24 cellular contexts compared by ENCODE assay signal in genomic region chr14:22456421-22456820, GRCh38.
DNase-seq lines count a peak whose midpoint lies in the region; ATAC-seq and TF ChIP-seq lines count a peak whose summit lies in the region.
"Had no signal": no experiment of that assay in that cellular context is flagged by ENCODE, and none has a peak within 500 bp of the region (broad histone marks: within the 10 kb centered on the region; RNA-seq: fewer than 3 reads in every experiment).

No MANE protein-coding gene starts in this region.

- no peaks in the 10 kb centered on the region for H3K27me3 Mint-ChIP-seq in activated CD8-positive, alpha-beta memory T cell treated with anti-CD3 and anti-CD28 coated beads, Interleukin-2, amount 10 ng/mL, durations not matched to agents 7 days and 5 days
- no peaks in the 10 kb centered on the region for H3K27me3 Mint-ChIP-seq in natural killer cell (ENCODE audit: low read depth in 2 of 2)
- H3K27me3 Mint-ChIP-seq: B cell had no signal

- no peaks in the 10 kb centered on the region for H3K9me3 Mint-ChIP-seq in activated CD8-positive, alpha-beta memory T cell treated with anti-CD3 and anti-CD28 coated beads, Interleukin-2, amount 10 ng/mL, durations not matched to agents 7 days and 5 days (ENCODE audit: low read depth)
- H3K9me3 Mint-ChIP-seq in natural killer cell = no peaks in the 10 kb centered on the region
- H3K9me3 Mint-ChIP-seq: H9, HFFc6, IgD-negative memory B cell had no signal

- H3K27me3 ChIP-seq in DND-41 (ENCODE audit: insufficient read depth, low read length, poor library complexity) = no peaks in the 10 kb centered on the region
- H3K27me3 ChIP-seq: MG63 had no signal

- TF ChIP-seq CTCF in DND-41 (IDR thresholded peaks at IDR 0.05; ENCODE audit: borderline replicate concordance, extremely low read depth, low read length, poor library complexity, severe bottlenecking) (no peak), NB4 (IDR thresholded peaks at IDR 0.05; ENCODE audit: low read depth, low read length) (no peak), natural killer cell (IDR thresholded peaks at IDR 0.05) (no peak)

- H3K4me3 ChIP-seq in DND-41 (ENCODE audit: low read depth in 1 of 2, low read length in 2 of 2) (no peak overlapping the region; a peak in 1 of 4 replicates), NB4 (ENCODE audit: low read depth, low read length) (peak overlapping the region; percentile 34)
- H3K4me3 ChIP-seq: A549, GM12878, GM23248, MG63 had no signal

- H3K4me1 ChIP-seq in DND-41 (ENCODE audit: insufficient read depth, low read length) = peaks cover 99% of the 10 kb centered on the region
- H3K4me1 ChIP-seq: A549 had no signal

- no peaks in the 10 kb centered on the region for H4K20me1 ChIP-seq in DND-41 (ENCODE audit: insufficient read depth, low read length)

- intact Hi-C loops in natural killer cell (cut with micrococcal nuclease) = no loop called here
- intact Hi-C loops in left ventricle myocardium superior (cut with micrococcal nuclease) = no loop called here

- no peak overlapping the region for H2AFZ ChIP-seq in DND-41 (ENCODE audit: low read depth, low read length)
- H2AFZ ChIP-seq: GM23248 had no signal

- H3K36me3 Mint-ChIP-seq in activated CD8-positive, alpha-beta memory T cell treated with anti-CD3 and anti-CD28 coated beads, Interleukin-2, amount 10 ng/mL, durations not matched to agents 7 days and 5 days = no peaks in the 10 kb centered on the region
- peaks cover 72% of the 10 kb centered on the region for H3K36me3 Mint-ChIP-seq in natural killer cell

- peaks cover 70% of the 10 kb centered on the region for H3K79me2 ChIP-seq in DND-41 (ENCODE audit: insufficient read depth, low read length)

- H3K9ac ChIP-seq in DND-41 (ENCODE audit: low read depth, low read length) = 0 out of 2 replicates have a peak overlapping the region, but pooled peaks have one; percentile 52
- H3K9ac ChIP-seq: GM23248, SK-N-SH had no signal

- H3K4me1 Mint-ChIP-seq in activated CD8-positive, alpha-beta memory T cell treated with anti-CD3 and anti-CD28 coated beads, Interleukin-2, amount 10 ng/mL, durations not matched to agents 7 days and 5 days = no peaks in the 10 kb centered on the region
- H3K4me1 Mint-ChIP-seq in natural killer cell = peaks cover 93 to 98% of the 10 kb centered on the region in 2 donors
- H3K4me1 Mint-ChIP-seq: H9 had no signal

- H3K27ac ChIP-seq in DND-41 (ENCODE audit: low read length) = peak overlapping the region; percentile 59
- H3K27ac ChIP-seq: A549, GM23248, RWPE1 had no signal

- DNase-seq in activated CD8-positive, alpha-beta memory T cell treated with anti-CD3 and anti-CD28 coated beads, Interleukin-2, amount 10 ng/mL, durations not matched to agents 7 days and 5 days = no peak
- no peak for DNase-seq in activated CD8-positive, alpha-beta memory T cell treated with anti-CD3 and anti-CD28 coated beads for 24 hours
- DNase-seq in DND-41 = no peak
- no peak for DNase-seq in NB4 (ENCODE audit: low read depth)
- no peak for DNase-seq in natural killer cell
- DNase-seq in left ventricle myocardium superior = no peak
- DNase-seq: COR-L47, DMS79, GM23248, H9, HFFc6, Kasumi-1, MG63, NCI-H1048, NCI-H1417 treated with DMSO at 0.1 percent for 48 hours, NCI-H187, SIG-M5, SK-N-SH had no signal

- peaks cover 21% of the 10 kb centered on the region for H3K36me3 ChIP-seq in DND-41 (ENCODE audit: insufficient read depth, low read length)
- H3K36me3 ChIP-seq: MG63 had no signal

- no peak for TF ChIP-seq POLR2A in NB4 (IDR thresholded peaks at IDR 0.05; ENCODE audit: extremely low read depth, insufficient read length)

- ATAC-seq in activated CD8-positive, alpha-beta memory T cell treated with anti-CD3 and anti-CD28 coated beads, Interleukin-2, amount 10 ng/mL, durations not matched to agents 7 days and 5 days = no peak
- no peak for ATAC-seq in DND-41 (ENCODE audit: insufficient read depth, low read depth)
- ATAC-seq in natural killer cell = no peak
- no peak for ATAC-seq in left ventricle myocardium superior
- no peak for ATAC-seq in HG02588 (IDR thresholded peaks at IDR 0.05; ENCODE audit: unreplicated experiment)
- ATAC-seq: A549, GM12878 had no signal

- H3K4me2 ChIP-seq in DND-41 (ENCODE audit: insufficient read depth, low read length) = peak overlapping the region; percentile 51
- H3K4me2 ChIP-seq: A549, SK-N-SH had no signal

- CTCF ChIA-PET in activated CD8-positive, alpha-beta memory T cell treated with anti-CD3 and anti-CD28 coated beads, Interleukin-2, amount 10 ng/mL, durations not matched to agents 7 days and 5 days (lab: Charles Lee) = no interaction called here

- no peaks in the 10 kb centered on the region for H3K9me3 ChIP-seq in DND-41 (ENCODE audit: insufficient read depth, low read length, severe bottlenecking)
- H3K9me3 ChIP-seq: A549, MG63, SK-N-SH had no signal

- no peak overlapping the region for H3K27ac Mint-ChIP-seq in activated CD8-positive, alpha-beta memory T cell treated with anti-CD3 and anti-CD28 coated beads, Interleukin-2, amount 10 ng/mL, durations not matched to agents 7 days and 5 days
- H3K27ac Mint-ChIP-seq in natural killer cell = peak overlapping the region; percentile 80 to 89
- H3K27ac Mint-ChIP-seq: B cell, H9, HFFc6 had no signal

- peak overlapping the region; percentile 28 for H3K4me3 Mint-ChIP-seq in activated CD8-positive, alpha-beta memory T cell treated with anti-CD3 and anti-CD28 coated beads, Interleukin-2, amount 10 ng/mL, durations not matched to agents 7 days and 5 days
- peak overlapping the region; percentile 96 for H3K4me3 Mint-ChIP-seq in natural killer cell
- H3K4me3 Mint-ChIP-seq: B cell, H9, HFFc6 had no signal
